ENCODE assay signal across 19 cellular contexts in genomic region chr3:37443363-37444035, GRCh38. TPM values are rescaled to one million over a fixed set of nuclear protein-coding genes. Genes with fewer than 3 reads are reported as not detected.
DNase-seq lines count a peak whose midpoint lies in the region; ATAC-seq and TF ChIP-seq lines count a peak whose summit lies in the region.
"Had no signal": no experiment of that assay in that cellular context is flagged by ENCODE, and none has a peak within 500 bp of the region (broad histone marks: within the 10 kb centered on the region; RNA-seq: fewer than 3 reads in every experiment).

No MANE protein-coding gene starts in this region.

- H3K14ac ChIP-seq in trophoblast cell (ENCODE audit: low read length) = no peak overlapping the region

- H3K4me3 ChIP-seq in trophoblast cell (ENCODE audit: low read depth, low read length) = peak overlapping the region; percentile 19
- H3K4me3 ChIP-seq: A549 had no signal

- H3K36me3 Mint-ChIP-seq in activated T-cell treated with anti-CD3 and anti-CD28 coated beads, Interleukin-2, amount 50 U/mL, for 72 hours (ENCODE audit: insufficient read depth in 2 of 2) = no peaks in the 10 kb centered on the region
- H3K36me3 Mint-ChIP-seq in T-helper 17 cell (ENCODE audit: low read depth) = no peaks in the 10 kb centered on the region

- peaks cover 20% of the 10 kb centered on the region for H3K27me3 Mint-ChIP-seq in activated T-cell treated with anti-CD3 and anti-CD28 coated beads, Interleukin-2, amount 50 U/mL, for 72 hours (ENCODE audit: low read depth)
- peaks cover 40% of the 10 kb centered on the region for H3K27me3 Mint-ChIP-seq in T-helper 17 cell

- no CpG with 5 or more reads among the region's 13 CpGs for WGBS in trophoblast cell (ENCODE audit: extremely low coverage, insufficient coverage, insufficient read length)

- H2AK5ac ChIP-seq in trophoblast cell (ENCODE audit: low read length) = no peak overlapping the region

- no peak overlapping the region for H4K91ac ChIP-seq in trophoblast cell (ENCODE audit: low read depth, low read length)

- H3K9me3 ChIP-seq in trophoblast cell (ENCODE audit: insufficient read depth, low read depth, low read length) (peaks cover 2% of the 10 kb centered on the region), T-helper 17 cell (ENCODE audit: control insufficient read depth, low read length, poor library complexity, severe bottlenecking) (no peaks in the 10 kb centered on the region)
- H3K9me3 ChIP-seq: A549, SK-N-SH had no signal

- no peak overlapping the region for H4K12ac ChIP-seq in trophoblast cell (ENCODE audit: low read depth, low read length)

- H3K18ac ChIP-seq in trophoblast cell (ENCODE audit: low read length) = no peak overlapping the region

- no peak overlapping the region for H3K4me2 ChIP-seq in trophoblast cell (ENCODE audit: low read length)
- H3K4me2 ChIP-seq: A549, KMS-11, SK-N-SH had no signal

- ATAC-seq in foreskin keratinocyte (peak; percentile 53), HG02798 (IDR thresholded peaks at IDR 0.05; ENCODE audit: poor library complexity, unreplicated experiment) (no peak), T-helper 17 cell (no peak)
- no peak for ATAC-seq in activated T-cell treated with anti-CD3 and anti-CD28 coated beads, Interleukin-2, amount 50 U/mL, for 72 hours (replicated peaks in 1 of 2)
- ATAC-seq: A549, Panc1 had no signal

- CTCF ChIA-PET in RWPE1 (lab: Yijun Ruan, JAX) = interaction anchor here (0.7 kb wide), 1 partner anchor 821 kb away, joined by 3 read pairs; no protein-coding TSS in a partner anchor

- H3K27ac ChIP-seq in RWPE1 (no peak overlapping the region), foreskin keratinocyte (no peak overlapping the region), trophoblast cell (ENCODE audit: low read depth, low read length) (no peak overlapping the region)
- H3K27ac ChIP-seq: A549, C4-2B, KMS-11 had no signal

- TF ChIP-seq CTCF in RWPE1 (conservative IDR thresholded peaks at IDR 0.05; ENCODE audit: low read depth) (no peak), foreskin keratinocyte (conservative IDR thresholded peaks at IDR 0.05) (no peak)

- H2AFZ ChIP-seq in trophoblast cell (ENCODE audit: insufficient read depth, low read length, poor library complexity) = no peak overlapping the region

- no peak overlapping the region for H3K27ac Mint-ChIP-seq in activated T-cell treated with anti-CD3 and anti-CD28 coated beads, Interleukin-2, amount 50 U/mL, for 72 hours
- H3K27ac Mint-ChIP-seq in T-helper 17 cell = no peak overlapping the region

- H4K8ac ChIP-seq in trophoblast cell (ENCODE audit: low read depth, low read length) = no peak overlapping the region

- peak overlapping the region; percentile 0 for H3K23ac ChIP-seq in trophoblast cell (ENCODE audit: low read length)

- POLR2A ChIA-PET in RWPE1 (lab: Yijun Ruan, JAX; ENCODE audit: low non-redundant PET) = interaction anchor here (0.7 kb wide), 1 partner anchor 686 kb away, joined by 3 read pairs; no protein-coding TSS in a partner anchor

- intact Hi-C loops in cardiac septum (cut with DNase I) = no loop called here

- H2BK120ac ChIP-seq in trophoblast cell (ENCODE audit: insufficient read depth, low read length, poor library complexity) = no peak overlapping the region

- no peaks in the 10 kb centered on the region for H3K36me3 ChIP-seq in trophoblast cell (ENCODE audit: control insufficient read depth in 1 of 2, insufficient read depth in 2 of 2, low read length in 2 of 2)

- peak; percentile 55 for DNase-seq in DMS53 (lab: John Stamatoyannopoulos, UW)
- peak; percentile 10 for DNase-seq in RWPE1 (ENCODE audit: low spot score)
- DNase-seq in foreskin keratinocyte = peak in 1 of 2 donors; percentile 35
- peak; percentile 37 to 61 for DNase-seq in trophoblast cell
- no peak for DNase-seq in cardiac septum (ENCODE audit: low spot score)
- DNase-seq in activated T-cell treated with anti-CD3 and anti-CD28 coated beads, Interleukin-2, amount 50 U/mL, for 72 hours = no peak
- no peak for DNase-seq in T-helper 17 cell
- DNase-seq: COR-L47, NCI-H1105, NCI-H1694, NCI-H510A treated with DMSO at 0.1 percent for 48 hours, NCI-H82, Right ventricle myocardium superior, SK-N-SH had no signal

- no peak overlapping the region for H3K4me3 Mint-ChIP-seq in activated T-cell treated with anti-CD3 and anti-CD28 coated beads, Interleukin-2, amount 50 U/mL, for 72 hours
- no peak overlapping the region for H3K4me3 Mint-ChIP-seq in T-helper 17 cell

- H3K4ac ChIP-seq in trophoblast cell (ENCODE audit: low read depth, low read length) = no peak overlapping the region

- H2BK5ac ChIP-seq in trophoblast cell (ENCODE audit: low read depth, low read length, poor library complexity) = no peak overlapping the region

- H3K9me3 Mint-ChIP-seq in activated T-cell treated with anti-CD3 and anti-CD28 coated beads, Interleukin-2, amount 50 U/mL, for 72 hours = no peaks in the 10 kb centered on the region

- no peaks in the 10 kb centered on the region for H3K79me1 ChIP-seq in trophoblast cell (ENCODE audit: low read length)

- no peaks in the 10 kb centered on the region for H3K4me1 ChIP-seq in foreskin keratinocyte
- peaks cover 8 to 11% of the 10 kb centered on the region in 2 experiments for H3K4me1 ChIP-seq in trophoblast cell (ENCODE audit: control insufficient read depth in 1 of 2, insufficient read depth in 2 of 2, low read length in 2 of 2)
- H3K4me1 ChIP-seq: A549 had no signal

- no peaks in the 10 kb centered on the region for H3K79me2 ChIP-seq in trophoblast cell (ENCODE audit: control insufficient read depth, insufficient read depth, low read length, poor library complexity)

- no peaks in the 10 kb centered on the region for H3K4me1 Mint-ChIP-seq in activated T-cell treated with anti-CD3 and anti-CD28 coated beads, Interleukin-2, amount 50 U/mL, for 72 hours (ENCODE audit: low read depth)
- H3K4me1 Mint-ChIP-seq in T-helper 17 cell = no peaks in the 10 kb centered on the region

- H3K27me3 ChIP-seq in foreskin keratinocyte (peaks cover 39% of the 10 kb centered on the region), trophoblast cell (ENCODE audit: insufficient read depth, low read length) (no peaks in the 10 kb centered on the region)

- H2BK12ac ChIP-seq in trophoblast cell (ENCODE audit: low read length) = no peak overlapping the region

- H3K9ac ChIP-seq in trophoblast cell (ENCODE audit: low read length) = no peak overlapping the region
- H3K9ac ChIP-seq: KMS-11, SK-N-SH had no signal

RNA-seq across cellular contexts. Expression of gene ITGA9, which starts 8.4 kb away (rescaled TPM):
- under 0.01 TPM in 1 of 2 replicates, not detected in the other for total RNA-seq in foreskin keratinocyte
- not detected in 2 replicates for polyA plus RNA-seq in foreskin keratinocyte
- polyA plus RNA-seq in trophoblast cell (2013) = 10.3 and 11.8 TPM in 2 replicates
- total RNA-seq in cardiac septum = 85.0 TPM
- under 1 TPM; 0.55 to 0.90 TPM for total RNA-seq in activated T-cell treated with anti-CD3 and anti-CD28 coated beads, Interleukin-2, amount 50 U/mL, for 72 hours
- under 1 TPM; 0.12 to 0.16 TPM for total RNA-seq in T-helper 17 cell

Comparison
In these comparisons a context has a peak if more than half of its experiments do, and no peak if none do; other contexts are left out.
1. DNase-seq: peak in DMS53 (single experiment), RWPE1 (single experiment) and trophoblast cell (2 of 2); none in cardiac septum (single experiment), activated T-cell treated with anti-CD3 and anti-CD28 coated beads, Interleukin-2, amount 50 U/mL, for 72 hours (0 of 2) and T-helper 17 cell (0 of 3).
2. RNA of gene ITGA9, which starts 8.4 kb away (total RNA-seq): 85.0 TPM in cardiac septum (single experiment); 0.55 to 0.90 TPM in activated T-cell treated with anti-CD3 and anti-CD28 coated beads, Interleukin-2, amount 50 U/mL, for 72 hours, 0.12 to 0.16 TPM in T-helper 17 cell and under 0.01 TPM in foreskin keratinocyte; every median in the first group is over 10 times any median in the second.